ENCODE assay signal across 9 cellular contexts in genomic region chr10:70364001-70364771, GRCh38. TPM values are rescaled to one million over a fixed set of nuclear protein-coding genes. Genes with fewer than 3 reads are reported as not detected.
DNase-seq lines count a peak whose midpoint lies in the region; ATAC-seq and TF ChIP-seq lines count a peak whose summit lies in the region.
"Had no signal": no experiment of that assay in that cellular context is flagged by ENCODE, and none has a peak within 500 bp of the region (broad histone marks: within the 10 kb centered on the region; RNA-seq: fewer than 3 reads in every experiment).

No MANE protein-coding gene starts in this region.

- no peak overlapping the region for H3K27ac Mint-ChIP-seq in CD4-positive, alpha-beta T cell
- H3K27ac Mint-ChIP-seq: activated naive CD8-positive, alpha-beta T cell had no signal

- no peaks in the 10 kb centered on the region for H4K20me1 ChIP-seq in OCI-LY1 (ENCODE audit: insufficient read depth, low read length)

- TF ChIP-seq CTCF in CD4-positive, alpha-beta T cell (IDR thresholded peaks at IDR 0.05), result peak; percentile 89
- TF ChIP-seq CTCF in OCI-LY1 (IDR thresholded peaks at IDR 0.05; ENCODE audit: low read length), result peak; percentile 90

- H3K36me3 ChIP-seq in OCI-LY1 (ENCODE audit: insufficient read depth, low read length), result no peaks in the 10 kb centered on the region

- no peak overlapping the region for H3K4me3 ChIP-seq in OCI-LY1 (ENCODE audit: low read depth, low read length, poor library complexity, severe bottlenecking)

- intact Hi-C loops in CD4-positive, alpha-beta T cell (cut with DNase I, micrococcal nuclease), result loop anchor here (1.0 to 10.0 kb wide), 6 partner anchors 92 to 282 kb away; partner anchors contain the start of gene TYSND1 (in 1 of the 2)

- peaks cover 10% of the 10 kb centered on the region for H3K4me1 ChIP-seq in OCI-LY1 (ENCODE audit: insufficient read depth, low read length, severe bottlenecking)

- H3K27me3 ChIP-seq in CD4-positive, alpha-beta T cell (ENCODE audit: control insufficient read depth, insufficient read depth, low read length), result no peaks in the 10 kb centered on the region
- no peaks in the 10 kb centered on the region for H3K27me3 ChIP-seq in OCI-LY1 (ENCODE audit: insufficient read depth, low read length)

- H3K27me3 Mint-ChIP-seq in CD4-positive, alpha-beta T cell, result no peaks in the 10 kb centered on the region
- H3K27me3 Mint-ChIP-seq: activated naive CD8-positive, alpha-beta T cell had no signal

- H3K27ac ChIP-seq in CD4-positive, alpha-beta T cell (ENCODE audit: low read depth, low read length), result no peak overlapping the region
- no peak overlapping the region for H3K27ac ChIP-seq in OCI-LY1 (ENCODE audit: low read depth, low read length, poor library complexity, severe bottlenecking)

- no peaks in the 10 kb centered on the region for H3F3A ChIP-seq in OCI-LY1 (ENCODE audit: insufficient read depth, low read length)

- CTCF ChIA-PET in CD4-positive, alpha-beta T cell (lab: Charles Lee), result interaction anchor here (0.6 to 4.0 kb wide), 15 partner anchors 8 to 272 kb away, joined by 3 to 60 read pairs (median 5); partner anchors contain the start of genes EIF4EBP2, PPA1 and TYSND1

- no peaks in the 10 kb centered on the region for H3K79me2 ChIP-seq in OCI-LY1 (ENCODE audit: insufficient read depth, low read length)

- H3K4me2 ChIP-seq in OCI-LY1 (ENCODE audit: low read length), result peak overlapping the region; percentile 11; the same call in 1 of the 2 replicates

- H3K4me3 Mint-ChIP-seq in CD4-positive, alpha-beta T cell, result no peak overlapping the region
- H3K4me3 Mint-ChIP-seq: activated naive CD8-positive, alpha-beta T cell had no signal

- H3K4me1 Mint-ChIP-seq in CD4-positive, alpha-beta T cell (ENCODE audit: low read depth), result peaks cover 9% of the 10 kb centered on the region

- peak overlapping the region; percentile 78 for H2AFZ ChIP-seq in OCI-LY1 (ENCODE audit: low read length)

- H3K9me3 ChIP-seq in CD4-positive, alpha-beta T cell (ENCODE audit: control insufficient read depth, low read length), result no peaks in the 10 kb centered on the region
- H3K9me3 ChIP-seq in OCI-LY1 (ENCODE audit: low read length), result no peaks in the 10 kb centered on the region

- peak; percentile 98 for ATAC-seq in CD4-positive, alpha-beta T cell (ENCODE audit: poor library complexity)
- peak; percentile 89 for ATAC-seq in GM19467 (IDR thresholded peaks at IDR 0.05; ENCODE audit: unreplicated experiment)

- H3K36me3 Mint-ChIP-seq in CD4-positive, alpha-beta T cell (ENCODE audit: low read depth), result no peaks in the 10 kb centered on the region

- no peaks in the 10 kb centered on the region for H3K9me3 Mint-ChIP-seq in CD4-positive, alpha-beta T cell

- peak overlapping the region; percentile 24; the same call in 1 of the 2 replicates for H3K9ac ChIP-seq in OCI-LY1 (ENCODE audit: low read length)

- POLR2A ChIA-PET in CD4-positive, alpha-beta T cell (lab: Charles Lee), result interaction anchor here (0.9 to 2.3 kb wide), 7 partner anchors 8 to 218 kb away, joined by 3 to 37 read pairs (median 9); partner anchors contain the start of genes EIF4EBP2, PPA1 and TYSND1

- peak; percentile 72 to 85 (median 76) for DNase-seq in CD4-positive, alpha-beta T cell
- peak; percentile 91 for DNase-seq in HT1080 (ENCODE audit: low read depth)
- peak; percentile 93 for DNase-seq in activated CD8-positive, alpha-beta memory T cell treated with anti-CD3 and anti-CD28 coated beads, Interleukin-2, amount 50 U/mL, for 48 hours
- peak; percentile 71 for DNase-seq in epidermal melanocyte (ENCODE audit: insufficient read length, low spot score)
- peak; percentile 93 for DNase-seq in mucosa of gallbladder (ENCODE audit: low spot score)
- peak; percentile 76 for DNase-seq in stimulated activated CD8-positive, alpha-beta memory T cell treated with anti-CD3 and anti-CD28 coated beads, Interleukin-2, amount 100 ng/mL, for 48 hours (ENCODE audit: low read depth in 2 of 2)

- H3K9me2 ChIP-seq in OCI-LY1 (ENCODE audit: low read depth, low read length), result no peaks in the 10 kb centered on the region

RNA-seq across cellular contexts. Expression of gene LRRC20, which starts 18.2 kb away (rescaled TPM):
- total RNA-seq in CD4-positive, alpha-beta T cell, result 1 to 10 TPM; 1.6 to 1.8 TPM
- 29.2 and 40.4 TPM in 2 replicates for total RNA-seq in HT1080 (2014; rRNA removed; shearing (Covaris generic))
- 8.0 and 8.4 TPM in 2 replicates for polyA plus RNA-seq in HT1080 (2015; cell fraction: cytosol; rRNA removed)
- polyA plus RNA-seq in HT1080 (2015; cell fraction: nucleus; rRNA removed), result 4.2 and 7.0 TPM in 2 replicates
- total RNA-seq in mucosa of gallbladder, result 11.4 TPM

RNA-seq across cellular contexts. Expression of gene EIF4EBP2, which starts 39.8 kb away (rescaled TPM):
- total RNA-seq in CD4-positive, alpha-beta T cell, result 10 to 100 TPM; 21.4 to 22.6 TPM
- total RNA-seq in HT1080 (2014; rRNA removed; shearing (Covaris generic)), result 16.2 and 24.2 TPM in 2 replicates
- 22.0 and 25.8 TPM in 2 replicates for polyA plus RNA-seq in HT1080 (2015; cell fraction: cytosol; rRNA removed)
- 11.0 TPM in 2 replicates for polyA plus RNA-seq in HT1080 (2015; cell fraction: nucleus; rRNA removed)
- total RNA-seq in mucosa of gallbladder, result 88.2 TPM
